16 cellular contexts compared by ENCODE assay signal in genomic region chr11:104623518-104623917, GRCh38.
DNase-seq lines count a peak whose midpoint lies in the region; ATAC-seq and TF ChIP-seq lines count a peak whose summit lies in the region.
"Had no signal": no experiment of that assay in that cellular context is flagged by ENCODE, and none has a peak within 500 bp of the region (broad histone marks: within the 10 kb centered on the region; RNA-seq: fewer than 3 reads in every experiment).

No MANE protein-coding gene starts in this region.

- H3K4me1 Mint-ChIP-seq in HFFc6 (ENCODE audit: low read depth) = peaks cover 16% of the 10 kb centered on the region; the same call in 1 of the 2 replicates
- H3K4me1 Mint-ChIP-seq in stimulated activated memory B cell treated with anti-CD40 and anti-IgM and Interleukin-4, amounts not matched to agents 10 μg/mL and 1 μg/mL and 100 μg/mL, for 72 hours = no peaks in the 10 kb centered on the region
- H3K4me1 Mint-ChIP-seq: nephron progenitor cell had no signal

- TF ChIP-seq CTCF in RWPE2 (IDR thresholded peaks at IDR 0.05; ENCODE audit: poor library complexity, severe bottlenecking) = no peak
- TF ChIP-seq CTCF in HFFc6 (IDR thresholded peaks at IDR 0.05) = no peak

- peak; percentile 96 for ATAC-seq in RWPE2 (ENCODE audit: low read depth)
- ATAC-seq in stimulated activated memory B cell treated with anti-CD40 and anti-IgM and Interleukin-4, amounts not matched to agents 10 μg/mL and 1 μg/mL and 100 μg/mL, for 72 hours = no peak
- ATAC-seq: activated CD8-positive, alpha-beta memory T cell treated with anti-CD3 and anti-CD28 coated beads, Interleukin-2, amount 10 ng/mL, durations not matched to agents 7 days and 5 days; left ventricle myocardium superior; right lobe of liver had no signal

- DNase-seq in HCEC 1CT (peak; percentile 89), RWPE2 (ENCODE audit: low spot score) (no peak), epithelial cell of prostate (ENCODE audit: low read depth, low spot score) (peak; percentile 10), renal cortical epithelial cell (ENCODE audit: low read depth) (peak; percentile 60), HFFc6 (no peak), SHP77 (lab: John Stamatoyannopoulos, UW) (no peak)
- DNase-seq: activated CD8-positive, alpha-beta memory T cell treated with anti-CD3 and anti-CD28 coated beads, Interleukin-2, amount 10 ng/mL, durations not matched to agents 7 days and 5 days; amniotic stem cell; CD4-positive, alpha-beta memory T cell; head of caudate nucleus; left ventricle myocardium superior; NCI-H146; NCI-H524; nephron progenitor cell; right lobe of liver had no signal

- H3K9me3 ChIP-seq in RWPE2 (ENCODE audit: severe bottlenecking) = no peaks in the 10 kb centered on the region
- H3K9me3 ChIP-seq: right lobe of liver had no signal

- H3K4me1 ChIP-seq in RWPE2 (ENCODE audit: insufficient read depth, poor library complexity, severe bottlenecking) = peaks cover 6% of the 10 kb centered on the region
- H3K4me1 ChIP-seq: right lobe of liver had no signal

- no peak overlapping the region for H3K27ac Mint-ChIP-seq in HFFc6
- H3K27ac Mint-ChIP-seq in stimulated activated memory B cell treated with anti-CD40 and anti-IgM and Interleukin-4, amounts not matched to agents 10 μg/mL and 1 μg/mL and 100 μg/mL, for 72 hours = no peak overlapping the region
- H3K27ac Mint-ChIP-seq: activated CD8-positive, alpha-beta memory T cell treated with anti-CD3 and anti-CD28 coated beads, Interleukin-2, amount 10 ng/mL, durations not matched to agents 7 days and 5 days; CD4-positive, alpha-beta memory T cell; nephron progenitor cell had no signal

- H3K4me3 ChIP-seq in RWPE2 (ENCODE audit: severe bottlenecking) = no peak overlapping the region
- H3K4me3 ChIP-seq: right lobe of liver had no signal

- no peaks in the 10 kb centered on the region; the same call in 1 of the 2 replicates for H3K9me3 Mint-ChIP-seq in HFFc6
- no peaks in the 10 kb centered on the region for H3K9me3 Mint-ChIP-seq in stimulated activated memory B cell treated with anti-CD40 and anti-IgM and Interleukin-4, amounts not matched to agents 10 μg/mL and 1 μg/mL and 100 μg/mL, for 72 hours
- H3K9me3 Mint-ChIP-seq: CD4-positive, alpha-beta memory T cell; nephron progenitor cell had no signal

- no peaks in the 10 kb centered on the region for H3K36me3 ChIP-seq in RWPE2 (ENCODE audit: low read depth)
- H3K36me3 ChIP-seq: right lobe of liver had no signal

- H3K36me3 Mint-ChIP-seq in HFFc6 (ENCODE audit: low read depth) = no peaks in the 10 kb centered on the region
- no peaks in the 10 kb centered on the region for H3K36me3 Mint-ChIP-seq in stimulated activated memory B cell treated with anti-CD40 and anti-IgM and Interleukin-4, amounts not matched to agents 10 μg/mL and 1 μg/mL and 100 μg/mL, for 72 hours

- H3K27ac ChIP-seq in RWPE2 (ENCODE audit: poor library complexity, severe bottlenecking) (peak overlapping the region; percentile 15), epithelial cell of prostate (no peak overlapping the region)
- H3K27ac ChIP-seq: right lobe of liver had no signal

- H3K27me3 ChIP-seq in RWPE2 (ENCODE audit: insufficient read depth, poor library complexity, severe bottlenecking) = peaks cover 2% of the 10 kb centered on the region
- H3K27me3 ChIP-seq: right lobe of liver had no signal

- H3K27me3 Mint-ChIP-seq in HFFc6 (ENCODE audit: insufficient read depth) = no peaks in the 10 kb centered on the region
- no peaks in the 10 kb centered on the region for H3K27me3 Mint-ChIP-seq in stimulated activated memory B cell treated with anti-CD40 and anti-IgM and Interleukin-4, amounts not matched to agents 10 μg/mL and 1 μg/mL and 100 μg/mL, for 72 hours
- H3K27me3 Mint-ChIP-seq: activated CD8-positive, alpha-beta memory T cell treated with anti-CD3 and anti-CD28 coated beads, Interleukin-2, amount 10 ng/mL, durations not matched to agents 7 days and 5 days; CD4-positive, alpha-beta memory T cell had no signal

- no peak overlapping the region for H3K4me3 Mint-ChIP-seq in HFFc6
- no peak overlapping the region for H3K4me3 Mint-ChIP-seq in stimulated activated memory B cell treated with anti-CD40 and anti-IgM and Interleukin-4, amounts not matched to agents 10 μg/mL and 1 μg/mL and 100 μg/mL, for 72 hours
- H3K4me3 Mint-ChIP-seq: activated CD8-positive, alpha-beta memory T cell treated with anti-CD3 and anti-CD28 coated beads, Interleukin-2, amount 10 ng/mL, durations not matched to agents 7 days and 5 days; CD4-positive, alpha-beta memory T cell; nephron progenitor cell had no signal

Comparison
In these comparisons a context has a peak if more than half of its experiments do, and no peak if none do; other contexts are left out.
1. DNase-seq: peak in HCEC 1CT (single experiment), epithelial cell of prostate (single experiment) and renal cortical epithelial cell (single experiment); none in RWPE2 (single experiment), HFFc6 (single experiment) and SHP77 (0 of 2).